Comparison of ENCODE assay signal across 1 cellular context in genomic region chr16:85171004-85171808, GRCh38.
TF ChIP-seq lines count a peak whose summit lies in the region.

No MANE protein-coding gene starts in this region.

TF ChIP-seq in IMR-90, 13 proteins besides CTCF, POLR2A, EP300 and RAD21:
- TF ChIP-seq ELK1 (IDR thresholded peaks at IDR 0.05; ENCODE audit: borderline replicate concordance, low read depth, low read length) (no peak), MAZ (IDR thresholded peaks at IDR 0.05; ENCODE audit: borderline replicate concordance, low read depth, low read length) (no peak), BHLHE40 (IDR thresholded peaks at IDR 0.05; ENCODE audit: low read depth, low read length) (no peak), FOS (IDR thresholded peaks at IDR 0.05; ENCODE audit: low read depth, low read length) (no peak), MXI1 (IDR thresholded peaks at IDR 0.05; ENCODE audit: borderline replicate concordance, low read depth, low read length) (no peak), CHD1 (IDR thresholded peaks at IDR 0.05; ENCODE audit: low read depth, low read length) (no peak), NFE2L2 (IDR thresholded peaks at IDR 0.05; ENCODE audit: low read depth, low read length) (no peak), RFX5 (IDR thresholded peaks at IDR 0.05; ENCODE audit: low read depth, low read length) (no peak), SMC3 (IDR thresholded peaks at IDR 0.05; ENCODE audit: low read depth, low read length) (no peak), RCOR1 (IDR thresholded peaks at IDR 0.05; ENCODE audit: insufficient replicate concordance, low read length) (no peak), MAFK (IDR thresholded peaks at IDR 0.05; ENCODE audit: low read depth, low read length) (no peak), CEBPB (IDR thresholded peaks at IDR 0.05; ENCODE audit: low read depth, low read length) (no peak), USF2 (IDR thresholded peaks at IDR 0.05; ENCODE audit: low read depth, low read length) (no peak)
